In the genomic region with DNA sequence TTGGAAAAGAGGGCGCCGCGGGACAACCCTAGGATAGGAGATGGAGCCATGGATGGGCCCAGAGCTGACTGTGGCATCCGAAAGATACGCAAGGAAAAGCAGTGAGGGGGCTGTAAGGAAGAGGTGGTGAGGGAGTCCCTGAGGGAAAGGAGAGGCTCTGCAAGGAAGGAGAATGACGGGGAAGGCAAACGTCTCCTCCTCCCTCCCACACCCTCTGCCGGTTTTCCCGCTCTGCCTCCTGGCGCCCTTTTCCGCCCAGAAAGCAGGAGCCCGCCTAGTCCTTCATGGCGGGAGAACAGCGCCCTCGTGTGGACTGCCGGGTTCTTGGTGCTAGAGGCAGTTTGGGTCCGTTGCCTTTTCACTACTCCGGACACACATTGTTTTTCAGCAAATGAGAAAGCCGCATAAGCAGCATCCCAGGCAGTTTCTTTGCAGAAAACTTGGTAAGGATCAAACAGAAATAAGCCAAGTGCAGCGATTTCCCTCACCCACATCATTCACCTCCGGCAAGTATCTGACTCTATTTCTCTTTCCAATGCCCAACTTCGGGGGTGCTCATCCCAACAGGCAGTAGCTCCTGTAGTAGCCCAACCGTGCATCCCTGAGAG, we compare ENCODE assay signal across 1 cellular context.
TF ChIP-seq lines count a peak whose summit lies in the region.

No MANE protein-coding gene starts in this region.

TF ChIP-seq in WTC11, 78 proteins besides CTCF, POLR2A, EP300 and RAD21 (continued from another document):
- TF ChIP-seq E2F5 (CRISPR knock-in tag; IDR thresholded peaks at IDR 0.05) (peak; percentile 97), MAX (CRISPR knock-in tag; IDR thresholded peaks at IDR 0.05) (peak; percentile 49), CREB1 (CRISPR knock-in tag; IDR thresholded peaks at IDR 0.05) (no peak), ZNF317 (CRISPR knock-in tag; IDR thresholded peaks at IDR 0.05; ENCODE audit: borderline replicate concordance, low read depth) (no peak), SP1 (CRISPR knock-in tag; conservative IDR thresholded peaks at IDR 0.05) (no peak; the same call in 1 of the 2 replicates), IRF2 (CRISPR knock-in tag; IDR thresholded peaks at IDR 0.05; ENCODE audit: borderline replicate concordance, low read depth) (no peak), AR (CRISPR knock-in tag; IDR thresholded peaks at IDR 0.05) (no peak), PRRX2 (CRISPR knock-in tag; IDR thresholded peaks at IDR 0.05) (0 out of 2 replicates have a peak, but pooled peaks have one; percentile 54), OVOL2 (CRISPR knock-in tag; IDR thresholded peaks at IDR 0.05; ENCODE audit: borderline replicate concordance) (no peak)
- TF ChIP-seq, protein P1, sequence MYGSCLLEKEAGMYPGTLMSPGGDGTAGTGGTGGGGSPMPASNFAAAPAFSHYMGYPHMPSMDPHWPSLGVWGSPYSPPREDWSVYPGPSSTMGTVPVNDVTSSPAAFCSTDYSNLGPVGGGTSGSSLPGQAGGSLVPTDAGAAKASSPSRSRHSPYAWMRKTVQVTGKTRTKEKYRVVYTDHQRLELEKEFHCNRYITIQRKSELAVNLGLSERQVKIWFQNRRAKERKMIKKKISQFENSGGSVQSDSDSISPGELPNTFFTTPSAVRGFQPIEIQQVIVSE (CRISPR knock-in tag; IDR thresholded peaks at IDR 0.05; ENCODE audit: borderline replicate concordance), result no peak
- TF ChIP-seq, protein P2, sequence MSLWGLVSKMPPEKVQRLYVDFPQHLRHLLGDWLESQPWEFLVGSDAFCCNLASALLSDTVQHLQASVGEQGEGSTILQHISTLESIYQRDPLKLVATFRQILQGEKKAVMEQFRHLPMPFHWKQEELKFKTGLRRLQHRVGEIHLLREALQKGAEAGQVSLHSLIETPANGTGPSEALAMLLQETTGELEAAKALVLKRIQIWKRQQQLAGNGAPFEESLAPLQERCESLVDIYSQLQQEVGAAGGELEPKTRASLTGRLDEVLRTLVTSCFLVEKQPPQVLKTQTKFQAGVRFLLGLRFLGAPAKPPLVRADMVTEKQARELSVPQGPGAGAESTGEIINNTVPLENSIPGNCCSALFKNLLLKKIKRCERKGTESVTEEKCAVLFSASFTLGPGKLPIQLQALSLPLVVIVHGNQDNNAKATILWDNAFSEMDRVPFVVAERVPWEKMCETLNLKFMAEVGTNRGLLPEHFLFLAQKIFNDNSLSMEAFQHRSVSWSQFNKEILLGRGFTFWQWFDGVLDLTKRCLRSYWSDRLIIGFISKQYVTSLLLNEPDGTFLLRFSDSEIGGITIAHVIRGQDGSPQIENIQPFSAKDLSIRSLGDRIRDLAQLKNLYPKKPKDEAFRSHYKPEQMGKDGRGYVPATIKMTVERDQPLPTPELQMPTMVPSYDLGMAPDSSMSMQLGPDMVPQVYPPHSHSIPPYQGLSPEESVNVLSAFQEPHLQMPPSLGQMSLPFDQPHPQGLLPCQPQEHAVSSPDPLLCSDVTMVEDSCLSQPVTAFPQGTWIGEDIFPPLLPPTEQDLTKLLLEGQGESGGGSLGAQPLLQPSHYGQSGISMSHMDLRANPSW (CRISPR knock-in tag; conservative IDR thresholded peaks at IDR 0.05; ENCODE audit: low read depth), result no peak
